12 cellular contexts compared by ENCODE assay signal in genomic region chr9:33942471-33943083, GRCh38.
DNase-seq lines count a peak whose midpoint lies in the region; ATAC-seq, FAIRE-seq and TF ChIP-seq lines count a peak whose summit lies in the region.
"Had no signal": no experiment of that assay in that cellular context is flagged by ENCODE, and none has a peak within 500 bp of the region (broad histone marks: within the 10 kb centered on the region; RNA-seq: fewer than 3 reads in every experiment).

No MANE protein-coding gene starts in this region.

- H3K27me3 Mint-ChIP-seq in nephron (ENCODE audit: low read depth) = no peaks in the 10 kb centered on the region
- no peaks in the 10 kb centered on the region for H3K27me3 Mint-ChIP-seq in activated T-helper 17 cell treated with anti-CD3 and anti-CD28 coated beads, Interleukin-2, amount 50 U/mL, for 72 hours

- no peak overlapping the region for H3K14ac ChIP-seq in H1 (ENCODE audit: insufficient read length)

- H2BK5ac ChIP-seq in H1 (ENCODE audit: low read depth, low read length) = no peak overlapping the region

- no peak overlapping the region for H2BK12ac ChIP-seq in H1 (ENCODE audit: low read depth, low read length)

- no peak overlapping the region for H3K9ac ChIP-seq in H1 (replicated peaks in 1 of 4; ENCODE audit: extremely low read depth in 1 of 4, low read depth in 3 of 4, low read length in 3 of 4)

- TF ChIP-seq EP300 in H1 (IDR thresholded peaks at IDR 0.05; ENCODE audit: borderline replicate concordance in 1 of 2, low read depth in 2 of 2, low read length in 2 of 2) = no peak

- no peaks in the 10 kb centered on the region for H3K9me3 ChIP-seq in PC-9 (ENCODE audit: insufficient read depth, low read depth)
- H3K9me3 ChIP-seq in H1 (ENCODE audit: insufficient read depth in 2 of 2, low read depth in 1 of 2, low read length in 1 of 2) = no peaks in the 10 kb centered on the region

- no peak overlapping the region for H2BK120ac ChIP-seq in H1 (replicated peaks; ENCODE audit: low read depth, low read length)

- 82% methylated on average over 3 of the region's 3 CpGs; no CpG with 5 or more reads in 1 of the 2 experiments for WGBS in H1 (ENCODE audit: extremely low coverage in 1 of 2, insufficient coverage in 1 of 2, insufficient read length in 1 of 2, insufficient replicate concordance in 2 of 2, low coverage in 1 of 2, low lambda C conversion rate in 2 of 2, missing lambda C conversion rate in 1 of 2), 2 experiments

- CTCF ChIA-PET in PC-9 (lab: Charles Lee) (no interaction called here), H1 (lab: Charles Lee; ENCODE audit: partially characterized antibody) (interaction anchor here (1.7 kb wide), 1 partner anchor 17 kb away, joined by 9 read pairs; no protein-coding TSS in a partner anchor)

- H3K27me3 ChIP-seq in PC-9 (ENCODE audit: insufficient read depth, low read depth) (no peaks in the 10 kb centered on the region), H1 (replicated peaks in 1 of 4; ENCODE audit: control insufficient read depth in 3 of 4, extremely low read depth in 1 of 4, insufficient read depth in 3 of 4, low read length in 3 of 4) (no peaks in the 10 kb centered on the region)

- no peak overlapping the region for H4K91ac ChIP-seq in H1 (replicated peaks; ENCODE audit: insufficient read length, low read length)

- H3K4me1 ChIP-seq in PC-9 (replicated peaks; ENCODE audit: insufficient read depth) (no peaks in the 10 kb centered on the region), H1 (replicated peaks in 1 of 4; ENCODE audit: control insufficient read depth in 3 of 4, insufficient read depth in 4 of 4, low read length in 3 of 4) (no peaks in the 10 kb centered on the region)

- H4K20me1 ChIP-seq in PC-9 (ENCODE audit: insufficient read depth) (no peaks in the 10 kb centered on the region), H1 (replicated peaks in 1 of 2; ENCODE audit: control insufficient read depth in 1 of 2, insufficient read depth in 2 of 2, low read length in 2 of 2) (peaks cover 0 to 4% of the 10 kb centered on the region in 2 experiments)

- BruUV-seq in PC-9 (replicated peaks; lab: Mats Ljungman, UMichigan) = no TSS peak

- peak overlapping the region; percentile 33 to 82 (median 64) for H3K27ac Mint-ChIP-seq in nephron
- no peak overlapping the region for H3K27ac Mint-ChIP-seq in activated T-helper 17 cell treated with anti-CD3 and anti-CD28 coated beads, Interleukin-2, amount 50 U/mL, for 72 hours

- no peak overlapping the region for H4K5ac ChIP-seq in H1 (ENCODE audit: insufficient read length, low read depth, low read length)

- H3K4me2 ChIP-seq in PC-9 (no peak overlapping the region), H1 (ENCODE audit: insufficient read depth in 1 of 2, low read depth in 2 of 2, low read length in 2 of 2) (no peak overlapping the region)

- TF ChIP-seq CTCF in PC-9 (conservative IDR thresholded peaks at IDR 0.05) = peak; percentile 33; the same call in 1 of the 2 replicates
- TF ChIP-seq CTCF in H1 (IDR thresholded peaks at IDR 0.05; ENCODE audit: control extremely low read depth in 1 of 3, insufficient read depth in 1 of 3, low read depth in 1 of 3, low read length in 3 of 3) = no peak
- peak in 2 of 3 experiments; percentile 9 to 18 for TF ChIP-seq CTCF in nephron (IDR thresholded peaks at IDR 0.05; ENCODE audit: unreplicated experiment in 3 of 3)

- POLR2A ChIA-PET in PC-9 (lab: Charles Lee; ENCODE audit: unreplicated experiment) (interaction anchor here (0.7 kb wide), 1 partner anchor 613 kb away, joined by 8 read pairs; no protein-coding TSS in a partner anchor), H1 (lab: Charles Lee; ENCODE audit: partially characterized antibody) (interaction anchor here (1.4 kb wide), 1 partner anchor 132 kb away, joined by 3 read pairs; no protein-coding TSS in a partner anchor)

- no peak overlapping the region for H2BK20ac ChIP-seq in H1 (ENCODE audit: low read length)

- no peaks in the 10 kb centered on the region for H3K9me3 Mint-ChIP-seq in nephron
- no peaks in the 10 kb centered on the region for H3K9me3 Mint-ChIP-seq in activated T-helper 17 cell treated with anti-CD3 and anti-CD28 coated beads, Interleukin-2, amount 50 U/mL, for 72 hours
- H3K9me3 Mint-ChIP-seq: nephron progenitor cell had no signal

- no peak overlapping the region for H4K8ac ChIP-seq in H1 (ENCODE audit: extremely low read depth, insufficient read depth, low read length)

- H2BK15ac ChIP-seq in H1 (ENCODE audit: low read length) = no peak overlapping the region

- no peaks in the 10 kb centered on the region for H3K9me2 ChIP-seq in PC-9 (ENCODE audit: insufficient read depth)

- H3K27ac ChIP-seq in PC-9 (peak overlapping the region; percentile 61), H1 (ENCODE audit: low read depth, low read length) (no peak overlapping the region)

- no peaks in the 10 kb centered on the region; the same call in 1 of the 2 replicates for H3K23me2 ChIP-seq in H1 (ENCODE audit: low read depth, low read length)

- peaks cover 9% of the 10 kb centered on the region for H3K4me1 Mint-ChIP-seq in nephron
- H3K4me1 Mint-ChIP-seq in activated T-helper 17 cell treated with anti-CD3 and anti-CD28 coated beads, Interleukin-2, amount 50 U/mL, for 72 hours = peaks cover 4% of the 10 kb centered on the region
- H3K4me1 Mint-ChIP-seq: nephron progenitor cell had no signal

- DNase-seq in EH (ENCODE audit: low read depth) (peak; percentile 87), PC-9 (peak in 1 of 2 experiments; percentile 46), H1 (ENCODE audit: low read depth in 1 of 2, low spot score in 2 of 2) (no peak), ecto neural progenitor cell (ENCODE audit: low spot score) (no peak)
- DNase-seq: central memory CD4-positive, alpha-beta T cell; NCI-H510A; nephron progenitor cell; stimulated activated CD4-positive, alpha-beta T cell treated with anti-CD3 and anti-CD28 coated beads, Interleukin-2, amount 100 ng/mL, for 24 hours had no signal

- no peak overlapping the region for H3K4me3 Mint-ChIP-seq in nephron
- H3K4me3 Mint-ChIP-seq in activated T-helper 17 cell treated with anti-CD3 and anti-CD28 coated beads, Interleukin-2, amount 50 U/mL, for 72 hours = no peak overlapping the region
- H3K4me3 Mint-ChIP-seq: nephron progenitor cell had no signal

- intact Hi-C loops in PC-9 (cut with micrococcal nuclease; ENCODE audit: unreplicated experiment) = no loop called here

- TF ChIP-seq POLR2A in H1 (IDR thresholded peaks at IDR 0.05; ENCODE audit: control extremely low read depth in 1 of 2, low read depth in 2 of 2, low read length in 2 of 2) (no peak), GM18505 (IDR thresholded peaks at IDR 0.05; ENCODE audit: borderline replicate concordance, extremely low read depth, insufficient read depth, insufficient read length) (no peak)

- H3K56ac ChIP-seq in H1 (replicated peaks; ENCODE audit: insufficient read length, low read depth, low read length) = no peak overlapping the region

- H2AFZ ChIP-seq in PC-9 (no peak overlapping the region), H1 (ENCODE audit: low read length) (no peak overlapping the region)

- no peaks in the 10 kb centered on the region for H3K79me2 ChIP-seq in PC-9 (ENCODE audit: low read depth)
- no peaks in the 10 kb centered on the region; a peak in 1 of 4 replicates for H3K79me2 ChIP-seq in H1 (ENCODE audit: control insufficient read depth in 1 of 2, insufficient read depth in 2 of 2, low read length in 2 of 2)

- no peak overlapping the region for H3K18ac ChIP-seq in H1 (ENCODE audit: extremely low read depth, low read length)

- no peak overlapping the region for H2AK5ac ChIP-seq in H1 (ENCODE audit: low read depth, low read length)

- no peak for ATAC-seq in activated T-helper 17 cell treated with anti-CD3 and anti-CD28 coated beads, Interleukin-2, amount 50 U/mL, for 72 hours (replicated peaks)
- no peak for ATAC-seq in HG02588 (IDR thresholded peaks at IDR 0.05; ENCODE audit: unreplicated experiment)
- no peak for ATAC-seq in GM18505 (IDR thresholded peaks at IDR 0.05; ENCODE audit: unreplicated experiment)

- FAIRE-seq in H1 (lab: Jason Lieb, UNC) = no peak

- H3K4me3 ChIP-seq in PC-9 (no peak overlapping the region), H1 (ENCODE audit: extremely low read depth in 1 of 4, insufficient read depth in 2 of 4, low read depth in 3 of 4, low read length in 4 of 4) (no peak overlapping the region)

- peaks cover 66% of the 10 kb centered on the region for H3K36me3 Mint-ChIP-seq in nephron (ENCODE audit: low read depth)
- H3K36me3 Mint-ChIP-seq in activated T-helper 17 cell treated with anti-CD3 and anti-CD28 coated beads, Interleukin-2, amount 50 U/mL, for 72 hours (ENCODE audit: low read depth) = peaks cover 98% of the 10 kb centered on the region

- H3K23ac ChIP-seq in H1 (ENCODE audit: insufficient read length) = no peak overlapping the region

- no peak overlapping the region for H3K4ac ChIP-seq in H1 (replicated peaks; ENCODE audit: insufficient read length, low read depth, low read length)

- no peak for TF ChIP-seq RAD21 in H1 (IDR thresholded peaks at IDR 0.05 in 1 of 2, conservative IDR thresholded peaks at IDR 0.05 in 1 of 2; ENCODE audit: low read depth in 2 of 2, low read length in 2 of 2)

- H3K79me1 ChIP-seq in H1 (ENCODE audit: low read depth, low read length) = no peaks in the 10 kb centered on the region

- peaks cover 9% of the 10 kb centered on the region; the same call in 1 of the 2 replicates for H3F3A ChIP-seq in PC-9 (ENCODE audit: insufficient read depth, low read depth)

- H3K36me3 ChIP-seq in PC-9 (ENCODE audit: low read depth) (no peaks in the 10 kb centered on the region), H1 (ENCODE audit: control insufficient read depth in 2 of 4, insufficient read depth in 4 of 4, low read length in 3 of 4) (peaks cover 18 to 66% (median 48%) of the 10 kb centered on the region in 4 experiments)

TF ChIP-seq in H1, 55 proteins besides CTCF, POLR2A, EP300 and RAD21:
- no peak for TF ChIP-seq JUN (IDR thresholded peaks at IDR 0.05; ENCODE audit: low read depth, low read length)
- 0 out of 2 replicates have a peak, but pooled peaks have one; percentile 18 for TF ChIP-seq MAFK (IDR thresholded peaks at IDR 0.05; ENCODE audit: low read depth, low read length)
- 0 out of 2 replicates have a peak, but pooled peaks have one; percentile 17 for TF ChIP-seq BACH1 (IDR thresholded peaks at IDR 0.05; ENCODE audit: low read length)
- TF ChIP-seq BCL11A (IDR thresholded peaks at IDR 0.05; ENCODE audit: low read depth in 2 of 2, low read length in 2 of 2) = no peak

Comparison
In these comparisons a context has a peak if more than half of its experiments do, and no peak if none do; other contexts are left out.
1. CTCF ChIP-seq: peak in PC-9 (single experiment) and nephron (2 of 3); none in H1 (0 of 3).